23 cellular contexts compared by ENCODE assay signal in the genomic region with DNA sequence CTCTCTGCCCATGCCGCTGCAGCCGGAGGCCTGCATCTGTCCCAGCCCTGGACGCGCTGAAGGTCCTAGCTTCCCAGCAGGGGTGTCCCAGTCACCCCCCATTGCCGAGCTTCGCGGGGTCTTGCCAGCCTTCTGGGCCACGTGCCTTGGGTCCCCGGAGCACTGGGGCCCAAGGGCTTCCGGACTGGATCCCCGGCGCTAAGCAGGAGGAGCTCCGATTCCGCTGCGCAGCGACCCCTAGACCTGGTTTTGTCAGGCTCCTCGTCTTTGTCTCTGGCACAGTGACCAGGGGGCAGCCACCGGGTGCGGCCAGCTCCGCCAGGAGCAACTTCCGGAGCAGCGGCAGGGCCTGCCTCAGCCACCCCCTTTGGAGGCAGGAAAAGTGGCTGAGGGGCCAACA. TPM values are rescaled to one million over a fixed set of nuclear protein-coding genes. Genes with fewer than 3 reads are reported as not detected.
"Had no signal": no experiment of that assay in that cellular context is flagged by ENCODE, and none has a peak within 500 bp of the region (broad histone marks: within the 10 kb centered on the region; RNA-seq: fewer than 3 reads in every experiment).

No MANE protein-coding gene starts in this region.

- H3K4me2 ChIP-seq: smooth muscle cell had no signal

- H3K4me3 Mint-ChIP-seq: activated CD4-positive, alpha-beta T cell treated with anti-CD3 and anti-CD28 coated beads for 36 hours; stimulated activated memory B cell treated with anti-CD40 and anti-IgM and Interleukin-4, amounts not matched to agents 10 μg/mL and 1 μg/mL and 100 μg/mL, for 72 hours had no signal

- H3K27ac ChIP-seq: adrenal gland, esophagus muscularis mucosa, lower lobe of right lung, right atrium auricular region, thoracic aorta had no signal

- DNase-seq: activated CD4-positive, alpha-beta T cell treated with anti-CD3 and anti-CD28 coated beads for 36 hours; activated CD4-positive, alpha-beta T cell treated with anti-CD3 and anti-CD28 coated beads, Interleukin-2, amount 50 U/mL, for 48 hours; activated gamma-delta T cell treated with Interleukin-2 at 50 U/mL for 16 hours; adrenal gland; cerebellar nuclear complex; cortex of kidney; effector CD8-positive, alpha-beta T cell; left colon; lower lobe of right lung; midbrain; stimulated activated CD4-positive, alpha-beta T cell treated with anti-CD3 and anti-CD28 coated beads, Interleukin-4, amount 100 ng/mL, for 4 hours; SW 1271 had no signal

- H3K4me3 ChIP-seq: adrenal gland, esophagus muscularis mucosa, lower lobe of right lung, right atrium auricular region, smooth muscle cell had no signal

- H3K9me3 Mint-ChIP-seq: activated naive CD4-positive, alpha-beta T cell treated with anti-CD3 and anti-CD28 coated beads, Interleukin-2, amount 50 U/mL, for 72 hours; nephron had no signal

- H3K36me3 ChIP-seq: adrenal gland, esophagus muscularis mucosa, lower lobe of right lung, right atrium auricular region, thoracic aorta had no signal

- H3K27ac Mint-ChIP-seq: activated CD4-positive, alpha-beta T cell treated with anti-CD3 and anti-CD28 coated beads for 36 hours; activated naive CD4-positive, alpha-beta T cell treated with anti-CD3 and anti-CD28 coated beads, Interleukin-2, amount 50 U/mL, for 72 hours; nephron; progenitor cell of endocrine pancreas; stimulated activated memory B cell treated with anti-CD40 and anti-IgM and Interleukin-4, amounts not matched to agents 10 μg/mL and 1 μg/mL and 100 μg/mL, for 72 hours had no signal

- H3K36me3 Mint-ChIP-seq: stimulated activated memory B cell treated with anti-CD40 and anti-IgM and Interleukin-4, amounts not matched to agents 10 μg/mL and 1 μg/mL and 100 μg/mL, for 72 hours had no signal

- ATAC-seq: activated CD4-positive, alpha-beta T cell treated with anti-CD3 and anti-CD28 coated beads for 36 hours; activated naive CD4-positive, alpha-beta T cell treated with anti-CD3 and anti-CD28 coated beads, Interleukin-2, amount 50 U/mL, for 72 hours; left colon; lower lobe of right lung; stimulated activated memory B cell treated with anti-CD40 and anti-IgM and Interleukin-4, amounts not matched to agents 10 μg/mL and 1 μg/mL and 100 μg/mL, for 72 hours had no signal

- H3K9me3 ChIP-seq: adrenal gland, esophagus muscularis mucosa, lower lobe of right lung, right atrium auricular region, thoracic aorta had no signal

RNA-seq across cellular contexts. Expression of a gene that starts 3.3 kb away (rescaled TPM):
- total RNA-seq: activated CD4-positive, alpha-beta T cell treated with anti-CD3 and anti-CD28 coated beads for 36 hours; activated naive CD4-positive, alpha-beta T cell treated with anti-CD3 and anti-CD28 coated beads, Interleukin-2, amount 50 U/mL, for 72 hours; adrenal gland; endothelial cell of umbilical vein; left colon; T-helper 2 cell treated with Interferon-gamma antibody and Interleukin-4, amounts not matched to agents 100 ng/mL and 5 ng/mL, for 36 hours; ureter had no signal
- polyA plus RNA-seq: endothelial cell of umbilical vein had no signal
